ENCODE assay signal across 1 cellular context in genomic region chr1:10663668-10664035, GRCh38.
TF ChIP-seq lines count a peak whose summit lies in the region.

No MANE protein-coding gene starts in this region.

TF ChIP-seq in WTC11, 78 proteins besides CTCF, POLR2A, EP300 and RAD21 (continued from another document):
- TF ChIP-seq HMGXB4 (CRISPR knock-in tag; IDR thresholded peaks at IDR 0.05) (no peak), ELF4 (CRISPR knock-in tag; IDR thresholded peaks at IDR 0.05; ENCODE audit: low read depth) (no peak), ZBTB43 (CRISPR knock-in tag; IDR thresholded peaks at IDR 0.05) (no peak), ATF6 (CRISPR knock-in tag; IDR thresholded peaks at IDR 0.05) (no peak), ZNF416 (CRISPR knock-in tag; IDR thresholded peaks at IDR 0.05) (no peak), ZNF263 (CRISPR knock-in tag; IDR thresholded peaks at IDR 0.05; ENCODE audit: low read depth) (no peak), NR2C2 (CRISPR knock-in tag; IDR thresholded peaks at IDR 0.05) (no peak), CREM (CRISPR knock-in tag; IDR thresholded peaks at IDR 0.05) (no peak), ATF3 (CRISPR knock-in tag; conservative IDR thresholded peaks at IDR 0.05) (no peak), MAX (CRISPR knock-in tag; IDR thresholded peaks at IDR 0.05) (no peak), PREB (CRISPR knock-in tag; IDR thresholded peaks at IDR 0.05; ENCODE audit: borderline replicate concordance) (no peak), SOX15 (CRISPR knock-in tag; IDR thresholded peaks at IDR 0.05) (no peak)
